Comparison of ENCODE assay signal across 11 cellular contexts in the genomic region with DNA sequence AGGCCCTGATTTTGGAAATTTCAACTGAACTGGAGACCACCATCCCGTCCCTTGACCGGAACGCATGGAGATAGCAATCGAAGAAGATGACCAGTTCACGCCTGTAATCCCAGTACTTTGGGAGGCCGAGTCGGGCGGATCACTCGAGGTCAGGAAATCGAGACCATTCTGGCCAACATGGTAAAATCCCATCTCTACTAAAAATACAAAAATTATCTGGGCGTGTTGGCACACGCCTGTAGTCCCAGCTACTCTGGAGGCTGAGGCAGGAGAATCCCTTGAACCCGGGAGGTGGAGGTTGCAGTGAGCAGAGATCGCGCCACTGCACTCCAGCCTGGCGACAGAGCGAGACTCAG. TPM values are rescaled to one million over a fixed set of nuclear protein-coding genes. Genes with fewer than 3 reads are reported as not detected.
DNase-seq lines count a peak whose midpoint lies in the region; ATAC-seq and TF ChIP-seq lines count a peak whose summit lies in the region.
"Not testable (repeated sequence)": the region's sequence is repeated elsewhere in the genome, so short reads cannot be mapped to it uniquely, and the experiment has no call there.
"Had no signal": no experiment of that assay in that cellular context is flagged by ENCODE, and none has a peak within 500 bp of the region (broad histone marks: within the 10 kb centered on the region; RNA-seq: fewer than 3 reads in every experiment).

No MANE protein-coding gene starts in this region.

- not testable (repeated sequence) for H3K9ac ChIP-seq in neural cell (ENCODE audit: low read length)

- not testable (repeated sequence) for H3K79me2 ChIP-seq in neural cell (replicated peaks; ENCODE audit: insufficient read depth, low read length)

- not testable (repeated sequence) for H3K27me3 ChIP-seq in AG04450 (ENCODE audit: control insufficient read depth, insufficient read depth, low read length)
- H3K27me3 ChIP-seq in left ventricle myocardium inferior (ENCODE audit: low read depth) = peaks cover 14% of the 10 kb centered on the region
- peaks cover 18% of the 10 kb centered on the region for H3K27me3 ChIP-seq in neural cell (ENCODE audit: insufficient read depth, low read depth, low read length)

- H2AFZ ChIP-seq in neural cell (ENCODE audit: low read depth, low read length) = not testable (repeated sequence)

- not testable (repeated sequence) for H3K36me3 ChIP-seq in left ventricle myocardium inferior; neural cell (ENCODE audit: insufficient read depth, low read length)

- TF ChIP-seq EP300 in neural cell (conservative IDR thresholded peaks at IDR 0.05; ENCODE audit: poor library complexity, severe bottlenecking) = not testable (repeated sequence)

- H3K4me3 ChIP-seq in AG04450 (ENCODE audit: low read depth, low read length) (peak overlapping the region; percentile 62), coronary artery (peak overlapping the region; percentile 71), left ventricle myocardium inferior (peak overlapping the region; percentile 70), neural cell (ENCODE audit: low read length) (peak overlapping the region; percentile 57)

- not testable (repeated sequence) for DNase-seq in AG04450 (ENCODE audit: low read depth, low spot score); HFFc6; T-helper 17 cell; activated naive CD4-positive, alpha-beta T cell treated with anti-CD3 and anti-CD28 coated beads, Interleukin-2, amount 10 ng/mL, durations not matched to agents 7 days and 5 days; coronary artery (ENCODE audit: low spot score); left ventricle myocardium inferior; stimulated activated naive CD8-positive, alpha-beta T cell treated with anti-CD3 and anti-CD28 coated beads, Interleukin-15, amount 100 ng/mL, for 72 hours

- POLR2A ChIA-PET in AG04450 (lab: Yijun Ruan, JAX) = not testable (repeated sequence)

- not testable (repeated sequence) for TF ChIP-seq RAD21 in neural cell (conservative IDR thresholded peaks at IDR 0.05)

- H3K4me1 Mint-ChIP-seq in HFFc6 (ENCODE audit: low read depth); T-helper 17 cell; activated naive CD4-positive, alpha-beta T cell treated with anti-CD3 and anti-CD28 coated beads, Interleukin-2, amount 10 ng/mL, durations not matched to agents 7 days and 5 days; stimulated activated naive CD8-positive, alpha-beta T cell treated with anti-CD3 and anti-CD28 coated beads, Interleukin-15, amount 100 ng/mL, for 72 hours: not testable (repeated sequence)

- H3K4me3 Mint-ChIP-seq in HFFc6 = peak overlapping the region; percentile 89
- peak overlapping the region; percentile 81 for H3K4me3 Mint-ChIP-seq in T-helper 17 cell
- peak overlapping the region; percentile 66 for H3K4me3 Mint-ChIP-seq in activated naive CD4-positive, alpha-beta T cell treated with anti-CD3 and anti-CD28 coated beads, Interleukin-2, amount 10 ng/mL, durations not matched to agents 7 days and 5 days
- peak overlapping the region; percentile 82 to 83 for H3K4me3 Mint-ChIP-seq in stimulated activated naive CD8-positive, alpha-beta T cell treated with anti-CD3 and anti-CD28 coated beads, Interleukin-15, amount 100 ng/mL, for 72 hours

- H3K27me3 Mint-ChIP-seq in HFFc6 (ENCODE audit: insufficient read depth) = peaks cover 15% of the 10 kb centered on the region
- H3K27me3 Mint-ChIP-seq in T-helper 17 cell = peaks cover 14% of the 10 kb centered on the region
- H3K27me3 Mint-ChIP-seq in activated naive CD4-positive, alpha-beta T cell treated with anti-CD3 and anti-CD28 coated beads, Interleukin-2, amount 10 ng/mL, durations not matched to agents 7 days and 5 days = peaks cover 70% of the 10 kb centered on the region
- H3K27me3 Mint-ChIP-seq in stimulated activated naive CD8-positive, alpha-beta T cell treated with anti-CD3 and anti-CD28 coated beads, Interleukin-15, amount 100 ng/mL, for 72 hours = peaks cover 50% of the 10 kb centered on the region

- H3K9me2 ChIP-seq in neural cell (ENCODE audit: insufficient read depth, low read length) = not testable (repeated sequence)

- peaks cover 21% of the 10 kb centered on the region for H3K4me1 ChIP-seq in left ventricle myocardium inferior

- not testable (repeated sequence) for ATAC-seq in T-helper 17 cell; stimulated activated naive CD8-positive, alpha-beta T cell treated with anti-CD3 and anti-CD28 coated beads, Interleukin-15, amount 100 ng/mL, for 72 hours

- intact Hi-C loops in left ventricle myocardium inferior (cut with micrococcal nuclease) = not testable (repeated sequence)

- not testable (repeated sequence) for H3F3A ChIP-seq in neural cell (ENCODE audit: insufficient read depth, low read length, poor library complexity, severe bottlenecking)

- not testable (repeated sequence) for H3K36me3 Mint-ChIP-seq in HFFc6 (ENCODE audit: low read depth); T-helper 17 cell (ENCODE audit: low read depth); activated naive CD4-positive, alpha-beta T cell treated with anti-CD3 and anti-CD28 coated beads, Interleukin-2, amount 10 ng/mL, durations not matched to agents 7 days and 5 days

- TF ChIP-seq CTCF in AG04450 (IDR thresholded peaks at IDR 0.05; ENCODE audit: low read depth, low read length); coronary artery (IDR thresholded peaks at IDR 0.05); left ventricle myocardium inferior (IDR thresholded peaks at IDR 0.05; ENCODE audit: borderline replicate concordance); neural cell (IDR thresholded peaks at IDR 0.05; ENCODE audit: poor library complexity, severe bottlenecking): not testable (repeated sequence)
- TF ChIP-seq CTCF in HFFc6 (IDR thresholded peaks at IDR 0.05) = 0 out of 2 replicates have a peak, but pooled peaks have one; percentile 6

- CTCF ChIA-PET in AG04450 (lab: Charles Lee) = interaction anchor here (0.6 to 1.4 kb wide), 3 partner anchors 11 to 822 kb away, joined by 3 to 4 read pairs (median 3); no protein-coding TSS in a partner anchor
- CTCF ChIA-PET in activated naive CD4-positive, alpha-beta T cell treated with anti-CD3 and anti-CD28 coated beads, Interleukin-2, amount 10 ng/mL, durations not matched to agents 7 days and 5 days (lab: Charles Lee) = interaction anchor here (1.0 kb wide), 1 partner anchor 55 kb away, joined by 3 read pairs; no protein-coding TSS in a partner anchor

- H3K27ac Mint-ChIP-seq in HFFc6; activated naive CD4-positive, alpha-beta T cell treated with anti-CD3 and anti-CD28 coated beads, Interleukin-2, amount 10 ng/mL, durations not matched to agents 7 days and 5 days; stimulated activated naive CD8-positive, alpha-beta T cell treated with anti-CD3 and anti-CD28 coated beads, Interleukin-15, amount 100 ng/mL, for 72 hours: not testable (repeated sequence)
- peak overlapping the region; percentile 16 for H3K27ac Mint-ChIP-seq in T-helper 17 cell

- not testable (repeated sequence) for H3K9me3 ChIP-seq in AG04450 (ENCODE audit: control insufficient read depth, insufficient read depth, low read length); T-helper 17 cell (ENCODE audit: control insufficient read depth, low read length, poor library complexity, severe bottlenecking); left ventricle myocardium inferior (replicated peaks); neural cell (ENCODE audit: low read length)

- not testable (repeated sequence) for H3K27ac ChIP-seq in AG04450 (ENCODE audit: low read depth, low read length); coronary artery; left ventricle myocardium inferior (replicated peaks); neural cell (ENCODE audit: low read length)

- H4K20me1 ChIP-seq in neural cell (ENCODE audit: insufficient read depth) = not testable (repeated sequence)

- not testable (repeated sequence) for H3K9me3 Mint-ChIP-seq in HFFc6; activated naive CD4-positive, alpha-beta T cell treated with anti-CD3 and anti-CD28 coated beads, Interleukin-2, amount 10 ng/mL, durations not matched to agents 7 days and 5 days; stimulated activated naive CD8-positive, alpha-beta T cell treated with anti-CD3 and anti-CD28 coated beads, Interleukin-15, amount 100 ng/mL, for 72 hours

- not testable (repeated sequence) for H3K4me2 ChIP-seq in neural cell (ENCODE audit: low read length)

RNA-seq across cellular contexts. Expression of gene TUBB8, which starts 25.1 kb away (rescaled TPM):
- polyA plus RNA-seq in AG04450 (2011; rRNA removed) (0.20 TPM in 1 of 2 replicates, not detected in the other), neural cell (0.46 and 0.69 TPM in 2 replicates)
- polyA minus RNA-seq in AG04450 (2011; rRNA and poly(A)+ RNA removed) = 0.09 TPM in 1 of 2 replicates, not detected in the other
- total RNA-seq in HFFc6 (2021; fragmentation: NEBNext Ultra II Directional; extraction: Animal tissue kit (Norgen Biotek cat#: 25700)) = not detected
- total RNA-seq in T-helper 17 cell (not detected), left ventricle myocardium inferior (not detected)
- polyA minus RNA-seq in neural cell = not detected in 2 replicates
- total RNA-seq: posterior vena cava, SJCRH30, urinary bladder had no signal
